In the genomic region with DNA sequence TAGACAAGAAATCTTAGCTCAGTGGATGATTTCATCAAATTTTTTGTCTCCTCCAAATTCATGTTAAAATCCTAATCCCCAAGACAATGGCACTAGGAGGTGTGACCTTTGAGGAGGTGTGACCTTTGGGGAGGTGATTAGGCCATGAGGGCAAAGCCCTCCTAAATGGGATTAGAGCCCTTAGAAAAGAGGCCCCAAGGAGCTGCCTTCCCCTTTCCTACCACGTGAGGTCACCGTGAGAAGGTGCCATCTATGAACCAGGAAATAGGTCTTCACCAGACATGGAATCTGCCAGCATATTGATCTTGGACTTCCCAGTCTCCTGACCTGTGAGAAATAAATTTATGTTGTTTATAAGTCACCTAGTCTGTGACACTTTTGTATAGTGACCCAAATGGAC, we compare ENCODE assay signal across 1 cellular context.
TF ChIP-seq lines count a peak whose summit lies in the region.

No MANE protein-coding gene starts in this region.

TF ChIP-seq in HCT116, 20 proteins besides CTCF, POLR2A, EP300 and RAD21 (continued from another document):
- TF ChIP-seq, protein P1, sequence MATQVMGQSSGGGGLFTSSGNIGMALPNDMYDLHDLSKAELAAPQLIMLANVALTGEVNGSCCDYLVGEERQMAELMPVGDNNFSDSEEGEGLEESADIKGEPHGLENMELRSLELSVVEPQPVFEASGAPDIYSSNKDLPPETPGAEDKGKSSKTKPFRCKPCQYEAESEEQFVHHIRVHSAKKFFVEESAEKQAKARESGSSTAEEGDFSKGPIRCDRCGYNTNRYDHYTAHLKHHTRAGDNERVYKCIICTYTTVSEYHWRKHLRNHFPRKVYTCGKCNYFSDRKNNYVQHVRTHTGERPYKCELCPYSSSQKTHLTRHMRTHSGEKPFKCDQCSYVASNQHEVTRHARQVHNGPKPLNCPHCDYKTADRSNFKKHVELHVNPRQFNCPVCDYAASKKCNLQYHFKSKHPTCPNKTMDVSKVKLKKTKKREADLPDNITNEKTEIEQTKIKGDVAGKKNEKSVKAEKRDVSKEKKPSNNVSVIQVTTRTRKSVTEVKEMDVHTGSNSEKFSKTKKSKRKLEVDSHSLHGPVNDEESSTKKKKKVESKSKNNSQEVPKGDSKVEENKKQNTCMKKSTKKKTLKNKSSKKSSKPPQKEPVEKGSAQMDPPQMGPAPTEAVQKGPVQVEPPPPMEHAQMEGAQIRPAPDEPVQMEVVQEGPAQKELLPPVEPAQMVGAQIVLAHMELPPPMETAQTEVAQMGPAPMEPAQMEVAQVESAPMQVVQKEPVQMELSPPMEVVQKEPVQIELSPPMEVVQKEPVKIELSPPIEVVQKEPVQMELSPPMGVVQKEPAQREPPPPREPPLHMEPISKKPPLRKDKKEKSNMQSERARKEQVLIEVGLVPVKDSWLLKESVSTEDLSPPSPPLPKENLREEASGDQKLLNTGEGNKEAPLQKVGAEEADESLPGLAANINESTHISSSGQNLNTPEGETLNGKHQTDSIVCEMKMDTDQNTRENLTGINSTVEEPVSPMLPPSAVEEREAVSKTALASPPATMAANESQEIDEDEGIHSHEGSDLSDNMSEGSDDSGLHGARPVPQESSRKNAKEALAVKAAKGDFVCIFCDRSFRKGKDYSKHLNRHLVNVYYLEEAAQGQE (IDR thresholded peaks at IDR 0.05; ENCODE audit: low read depth): no peak
- no peak for TF ChIP-seq CBX3 (IDR thresholded peaks at IDR 0.05; ENCODE audit: low read depth)
- no peak for TF ChIP-seq POLR2AphosphoS5 (IDR thresholded peaks at IDR 0.05; ENCODE audit: low read depth, low read length)
- TF ChIP-seq ZNF274 (IDR thresholded peaks at IDR 0.05; ENCODE audit: low read depth, low read length): no peak
- no peak for TF ChIP-seq FOSL1 (IDR thresholded peaks at IDR 0.05; ENCODE audit: low read depth)
- TF ChIP-seq ZFX (IDR thresholded peaks at IDR 0.05): no peak
- TF ChIP-seq, protein P2, sequence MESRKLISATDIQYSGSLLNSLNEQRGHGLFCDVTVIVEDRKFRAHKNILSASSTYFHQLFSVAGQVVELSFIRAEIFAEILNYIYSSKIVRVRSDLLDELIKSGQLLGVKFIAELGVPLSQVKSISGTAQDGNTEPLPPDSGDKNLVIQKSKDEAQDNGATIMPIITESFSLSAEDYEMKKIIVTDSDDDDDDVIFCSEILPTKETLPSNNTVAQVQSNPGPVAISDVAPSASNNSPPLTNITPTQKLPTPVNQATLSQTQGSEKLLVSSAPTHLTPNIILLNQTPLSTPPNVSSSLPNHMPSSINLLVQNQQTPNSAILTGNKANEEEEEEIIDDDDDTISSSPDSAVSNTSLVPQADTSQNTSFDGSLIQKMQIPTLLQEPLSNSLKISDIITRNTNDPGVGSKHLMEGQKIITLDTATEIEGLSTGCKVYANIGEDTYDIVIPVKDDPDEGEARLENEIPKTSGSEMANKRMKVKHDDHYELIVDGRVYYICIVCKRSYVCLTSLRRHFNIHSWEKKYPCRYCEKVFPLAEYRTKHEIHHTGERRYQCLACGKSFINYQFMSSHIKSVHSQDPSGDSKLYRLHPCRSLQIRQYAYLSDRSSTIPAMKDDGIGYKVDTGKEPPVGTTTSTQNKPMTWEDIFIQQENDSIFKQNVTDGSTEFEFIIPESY (IDR thresholded peaks at IDR 0.05; ENCODE audit: extremely low read depth, insufficient replicate concordance, low read length): no peak
- no peak for TF ChIP-seq EZH2 (IDR thresholded peaks at IDR 0.05)
- no peak for TF ChIP-seq YY1 (IDR thresholded peaks at IDR 0.05; ENCODE audit: extremely low read depth, insufficient replicate concordance, low read depth, low read length)
- TF ChIP-seq EZH2phosphoT487 (IDR thresholded peaks at IDR 0.05; ENCODE audit: borderline replicate concordance): no peak
- TF ChIP-seq, protein P3, sequence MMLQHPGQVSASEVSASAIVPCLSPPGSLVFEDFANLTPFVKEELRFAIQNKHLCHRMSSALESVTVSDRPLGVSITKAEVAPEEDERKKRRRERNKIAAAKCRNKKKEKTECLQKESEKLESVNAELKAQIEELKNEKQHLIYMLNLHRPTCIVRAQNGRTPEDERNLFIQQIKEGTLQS (IDR thresholded peaks at IDR 0.05): no peak
- no peak for TF ChIP-seq SRF (IDR thresholded peaks at IDR 0.05; ENCODE audit: low read depth)
- no peak for TF ChIP-seq EGR1 (IDR thresholded peaks at IDR 0.05; ENCODE audit: low read depth)
- TF ChIP-seq CEBPB (IDR thresholded peaks at IDR 0.05; ENCODE audit: low read depth): no peak
- TF ChIP-seq ELF1 (IDR thresholded peaks at IDR 0.05; ENCODE audit: borderline replicate concordance, low read depth): no peak
- no peak for TF ChIP-seq SP1 (IDR thresholded peaks at IDR 0.05; ENCODE audit: low read depth)
- no peak for TF ChIP-seq TCF7L2 (IDR thresholded peaks at IDR 0.05; ENCODE audit: borderline replicate concordance, extremely low read depth, insufficient read depth, insufficient read length)
TF ChIP-seq in HCT116: peak in this region for 0.
